Comparison of ENCODE assay signal across 24 cellular contexts in genomic region chr6:2216794-2217383, GRCh38.
"Had no signal": no experiment of that assay in that cellular context is flagged by ENCODE, and none has a peak within 500 bp of the region (broad histone marks: within the 10 kb centered on the region; RNA-seq: fewer than 3 reads in every experiment).

No MANE protein-coding gene starts in this region.

- H3K27ac ChIP-seq: brain microvascular endothelial cell, cardiac muscle cell had no signal

- H3K27me3 ChIP-seq: brain microvascular endothelial cell, cardiac muscle cell, MG63 had no signal

- H3K27ac Mint-ChIP-seq: activated CD4-positive, alpha-beta memory T cell treated with anti-CD3 and anti-CD28 coated beads for 36 hours; activated CD4-positive, alpha-beta T cell treated with anti-CD3 and anti-CD28 coated beads, Interleukin-2, amount 10 ng/mL, durations not matched to agents 7 days and 5 days; activated naive CD4-positive, alpha-beta T cell treated with anti-CD3 and anti-CD28 coated beads for 36 hours; activated naive CD8-positive, alpha-beta T cell; T-helper 17 cell had no signal

- H3K9me3 Mint-ChIP-seq: activated CD4-positive, alpha-beta memory T cell treated with anti-CD3 and anti-CD28 coated beads for 36 hours; activated CD4-positive, alpha-beta T cell treated with anti-CD3 and anti-CD28 coated beads, Interleukin-2, amount 10 ng/mL, durations not matched to agents 7 days and 5 days; activated naive CD4-positive, alpha-beta T cell treated with anti-CD3 and anti-CD28 coated beads for 36 hours; activated T-cell treated with anti-CD3 and anti-CD28 coated beads, Interleukin-2, amount 50 U/mL, for 4 hours had no signal

- H3K9me3 ChIP-seq: MG63 had no signal

- H3K36me3 ChIP-seq: brain microvascular endothelial cell, cardiac muscle cell, MG63 had no signal

- H3K4me3 Mint-ChIP-seq: activated CD4-positive, alpha-beta memory T cell treated with anti-CD3 and anti-CD28 coated beads for 36 hours; activated CD4-positive, alpha-beta T cell treated with anti-CD3 and anti-CD28 coated beads, Interleukin-2, amount 10 ng/mL, durations not matched to agents 7 days and 5 days; activated naive CD4-positive, alpha-beta T cell treated with anti-CD3 and anti-CD28 coated beads for 36 hours; activated naive CD8-positive, alpha-beta T cell; activated T-cell treated with anti-CD3 and anti-CD28 coated beads, Interleukin-2, amount 50 U/mL, for 4 hours; T-helper 17 cell had no signal

- H3K27me3 Mint-ChIP-seq: activated CD4-positive, alpha-beta memory T cell treated with anti-CD3 and anti-CD28 coated beads for 36 hours; activated naive CD8-positive, alpha-beta T cell; T-helper 17 cell had no signal

- DNase-seq: activated CD4-positive, alpha-beta memory T cell treated with anti-CD3 and anti-CD28 coated beads for 36 hours; activated CD4-positive, alpha-beta T cell treated with anti-CD3 and anti-CD28 coated beads, Interleukin-2, amount 10 ng/mL, durations not matched to agents 7 days and 5 days; activated CD4-positive, CD25-positive, alpha-beta regulatory T cell; activated CD8-positive, alpha-beta memory T cell treated with anti-CD3 and anti-CD28 coated beads for 24 hours; activated gamma-delta T cell; activated naive CD4-positive, alpha-beta T cell treated with anti-CD3 and anti-CD28 coated beads for 36 hours; activated T-cell treated with anti-CD3 and anti-CD28 coated beads, Interleukin-2, amount 50 U/mL, for 4 hours; amygdala; brain microvascular endothelial cell; MG63; MV-4-11; NCI-H1092 treated with DMSO at 0.1 percent for 48 hours; NCI-H1436; NCI-H1694 treated with DMSO at 0.1 percent for 48 hours; NCI-H2081 treated with DMSO at 0.1 percent for 48 hours; NCI-H446 treated with DMSO at 0.1 percent for 48 hours; NCI-H524 treated with DMSO at 0.1 percent for 48 hours; NCI-H774; PC-3; SIG-M5; T-helper 17 cell; T-helper 9 cell had no signal

- H3K4me3 ChIP-seq: cardiac muscle cell, MG63 had no signal

- ATAC-seq: activated T-cell treated with anti-CD3 and anti-CD28 coated beads, Interleukin-2, amount 50 U/mL, for 4 hours; PC-3; T-helper 17 cell had no signal

- H3K36me3 Mint-ChIP-seq: activated CD4-positive, alpha-beta memory T cell treated with anti-CD3 and anti-CD28 coated beads for 36 hours had no signal
